In genomic region chr6:131065824-131066171, GRCh38 we compare ENCODE assay signal across 20 cellular contexts. TPM values are rescaled to one million over a fixed set of nuclear protein-coding genes. Genes with fewer than 3 reads are reported as not detected.
DNase-seq lines count a peak whose midpoint lies in the region; ATAC-seq, FAIRE-seq and TF ChIP-seq lines count a peak whose summit lies in the region.
"Had no signal": no experiment of that assay in that cellular context is flagged by ENCODE, and none has a peak within 500 bp of the region (broad histone marks: within the 10 kb centered on the region; RNA-seq: fewer than 3 reads in every experiment).

No MANE protein-coding gene starts in this region.

- DNase-seq in GM23338 (ENCODE audit: low spot score) (no peak), LoVo (ENCODE audit: low spot score) (peak; percentile 60), H1 (ENCODE audit: low read depth in 1 of 2, low spot score in 2 of 2) (no peak), renal cortical epithelial cell (ENCODE audit: low read depth) (peak; percentile 26), globus pallidus (ENCODE audit: low spot score) (no peak), amygdala (lab: John Stamatoyannopoulos, UW) (no peak), DMS 273 treated with DMSO at 0.1 percent for 48 hours (lab: John Stamatoyannopoulos, UW) (no peak)
- DNase-seq: AML-193, GF-D8, GM23248, KG1, MM.1S, NCI-H1092 treated with DMSO at 0.1 percent for 48 hours, NCI-H2081, NCI-H446 treated with DMSO at 0.1 percent for 48 hours, SIG-M5, T-helper 1 cell had no signal

- H3K27me3 ChIP-seq in GM23338 (ENCODE audit: insufficient read depth) (peaks cover 23% of the 10 kb centered on the region), H1 (replicated peaks in 1 of 4; ENCODE audit: control insufficient read depth in 3 of 4, extremely low read depth in 1 of 4, insufficient read depth in 3 of 4, low read length in 3 of 4) (no peaks in the 10 kb centered on the region)

- H4K20me1 ChIP-seq in GM23338 (replicated peaks; ENCODE audit: insufficient read depth), result no peaks in the 10 kb centered on the region
- no peaks in the 10 kb centered on the region for H4K20me1 ChIP-seq in H1 (replicated peaks in 1 of 2; ENCODE audit: control insufficient read depth in 1 of 2, insufficient read depth in 2 of 2, low read length in 2 of 2)

- peaks cover 3% of the 10 kb centered on the region; the same call in 1 of the 2 replicates for H3K79me1 ChIP-seq in H1 (ENCODE audit: low read depth, low read length)

- H3K27ac ChIP-seq in GM23338 (ENCODE audit: low read depth) (no peak overlapping the region), H1 (ENCODE audit: low read depth, low read length) (no peak overlapping the region)
- H3K27ac ChIP-seq: GM23248, RWPE1 had no signal

- 0 out of 2 replicates have a peak overlapping the region, but pooled peaks have one; percentile 14 for H2AFZ ChIP-seq in GM23338
- no peak overlapping the region for H2AFZ ChIP-seq in H1 (ENCODE audit: low read length)
- H2AFZ ChIP-seq: GM23248 had no signal

- H3K4me3 ChIP-seq in GM23338 (no peak overlapping the region), H1 (ENCODE audit: extremely low read depth in 1 of 4, insufficient read depth in 2 of 4, low read depth in 3 of 4, low read length in 4 of 4) (no peak overlapping the region)
- H3K4me3 ChIP-seq: GM23248 had no signal

- H3K18ac ChIP-seq in H1 (ENCODE audit: extremely low read depth, low read length), result no peak overlapping the region

- no peak overlapping the region for H4K8ac ChIP-seq in H1 (ENCODE audit: extremely low read depth, insufficient read depth, low read length)

- no peak overlapping the region for H3K56ac ChIP-seq in H1 (replicated peaks; ENCODE audit: insufficient read length, low read depth, low read length)

- no peak overlapping the region for H3K4me3 Mint-ChIP-seq in GM23338
- H3K4me3 Mint-ChIP-seq: CD14-positive monocyte had no signal

- H3K9me3 Mint-ChIP-seq in GM23338, result no peaks in the 10 kb centered on the region

- no peak overlapping the region for H3K4ac ChIP-seq in H1 (replicated peaks; ENCODE audit: insufficient read length, low read depth, low read length)

- H4K5ac ChIP-seq in H1 (ENCODE audit: insufficient read length, low read depth, low read length), result no peak overlapping the region

- TF ChIP-seq CTCF in GM23338 (conservative IDR thresholded peaks at IDR 0.05; ENCODE audit: low read depth in 2 of 2) (no peak), H1 (IDR thresholded peaks at IDR 0.05; ENCODE audit: control extremely low read depth in 1 of 3, insufficient read depth in 1 of 3, low read depth in 1 of 3, low read length in 3 of 3) (no peak)

- no peak for TF ChIP-seq RAD21 in H1 (IDR thresholded peaks at IDR 0.05 in 1 of 2, conservative IDR thresholded peaks at IDR 0.05 in 1 of 2; ENCODE audit: low read depth in 2 of 2, low read length in 2 of 2)

- no peak overlapping the region for H4K91ac ChIP-seq in H1 (replicated peaks; ENCODE audit: insufficient read length, low read length)

- H3K79me2 ChIP-seq in GM23338 (replicated peaks; ENCODE audit: insufficient read depth) (peaks cover 15% of the 10 kb centered on the region), H1 (ENCODE audit: control insufficient read depth in 1 of 2, insufficient read depth in 2 of 2, low read length in 2 of 2) (peaks cover 0 to 16% of the 10 kb centered on the region in 2 experiments; a peak in 2 of 4 replicates)

- no peak overlapping the region for H2BK5ac ChIP-seq in H1 (ENCODE audit: low read depth, low read length)

- peaks cover 1% of the 10 kb centered on the region for H3K27me3 Mint-ChIP-seq in GM23338 (ENCODE audit: insufficient read depth, low read depth, poor library complexity)

- peaks cover 7% of the 10 kb centered on the region for H3K23me2 ChIP-seq in H1 (ENCODE audit: low read depth, low read length)

- no peak overlapping the region for H3K9ac ChIP-seq in H1 (replicated peaks in 1 of 4; ENCODE audit: extremely low read depth in 1 of 4, low read depth in 3 of 4, low read length in 3 of 4)
- H3K9ac ChIP-seq: GM23248 had no signal

- no peaks in the 10 kb centered on the region for H3K9me3 ChIP-seq in H1 (ENCODE audit: insufficient read depth in 2 of 2, low read depth in 1 of 2, low read length in 1 of 2)

- no peaks in the 10 kb centered on the region for H3K36me3 ChIP-seq in GM23338 (ENCODE audit: insufficient read depth)
- no peaks in the 10 kb centered on the region for H3K36me3 ChIP-seq in H1 (ENCODE audit: control insufficient read depth in 2 of 4, insufficient read depth in 4 of 4, low read length in 3 of 4)

- no peak for TF ChIP-seq EP300 in H1 (IDR thresholded peaks at IDR 0.05; ENCODE audit: borderline replicate concordance in 1 of 2, low read depth in 2 of 2, low read length in 2 of 2)

- ATAC-seq in GM23338, result no peak

- H2BK20ac ChIP-seq in H1 (ENCODE audit: low read length), result no peak overlapping the region

- no peak overlapping the region for H2AK5ac ChIP-seq in H1 (ENCODE audit: low read depth, low read length)

- no peak overlapping the region for H2BK120ac ChIP-seq in H1 (replicated peaks; ENCODE audit: low read depth, low read length)

- no peak for FAIRE-seq in H1 (lab: Jason Lieb, UNC)
- FAIRE-seq: GM19239 had no signal

- peaks cover 16% of the 10 kb centered on the region for H3K4me1 Mint-ChIP-seq in GM23338

- CTCF ChIA-PET in H1 (lab: Charles Lee; ENCODE audit: partially characterized antibody), result interaction anchor here (0.9 to 1.9 kb wide), 4 partner anchors 9 to 468 kb away, joined by 3 to 6 read pairs (median 4); no protein-coding TSS in a partner anchor

- H3K36me3 Mint-ChIP-seq in GM23338 (ENCODE audit: low read depth), result no peaks in the 10 kb centered on the region; the same call in 2 of the 3 replicates
- H3K36me3 Mint-ChIP-seq: CD14-positive monocyte had no signal

- no peak overlapping the region for H3K27ac Mint-ChIP-seq in GM23338
- H3K27ac Mint-ChIP-seq: CD14-positive monocyte had no signal

- H3K14ac ChIP-seq in H1 (ENCODE audit: insufficient read length), result no peak overlapping the region

- H2BK15ac ChIP-seq in H1 (ENCODE audit: low read length), result 0 out of 2 replicates have a peak overlapping the region, but pooled peaks have one; percentile 1

- no peak overlapping the region for H2BK12ac ChIP-seq in H1 (ENCODE audit: low read depth, low read length)

- H3F3A ChIP-seq in GM23338 (replicated peaks; ENCODE audit: low read depth), result peaks cover 3% of the 10 kb centered on the region; the same call in 1 of the 2 replicates

- H3K4me1 ChIP-seq in GM23338 (ENCODE audit: insufficient read depth) (peaks cover 12% of the 10 kb centered on the region), H1 (replicated peaks in 1 of 4; ENCODE audit: control insufficient read depth in 3 of 4, insufficient read depth in 4 of 4, low read length in 3 of 4) (peaks cover 2 to 14% (median 7%) of the 10 kb centered on the region in 4 experiments; a peak in 5 of 7 replicates)

- H3K23ac ChIP-seq in H1 (ENCODE audit: insufficient read length), result no peak overlapping the region

- no peak overlapping the region for H3K4me2 ChIP-seq in GM23338
- no peak overlapping the region for H3K4me2 ChIP-seq in H1 (ENCODE audit: insufficient read depth in 1 of 2, low read depth in 2 of 2, low read length in 2 of 2)

- no peak for TF ChIP-seq POLR2A in H1 (IDR thresholded peaks at IDR 0.05; ENCODE audit: control extremely low read depth in 1 of 2, low read depth in 2 of 2, low read length in 2 of 2)

- POLR2A ChIA-PET in H1 (lab: Charles Lee; ENCODE audit: partially characterized antibody), result no interaction called here

- H3K9me2 ChIP-seq in GM23338 (ENCODE audit: insufficient read depth), result no peaks in the 10 kb centered on the region

TF ChIP-seq in GM23338, 12 proteins besides CTCF, POLR2A, EP300 and RAD21:
- TF ChIP-seq CREB1 (CRISPR knock-in tag; IDR thresholded peaks at IDR 0.05; ENCODE audit: low read depth), result no peak

TF ChIP-seq in H1, 55 proteins besides CTCF, POLR2A, EP300 and RAD21 (continues in another document):
- no peak for TF ChIP-seq FOSL1 (IDR thresholded peaks at IDR 0.05; ENCODE audit: insufficient read depth, low read depth, low read length)
- no peak for TF ChIP-seq CHD2 (IDR thresholded peaks at IDR 0.05; ENCODE audit: low read length)
- no peak for TF ChIP-seq SAP30 (IDR thresholded peaks at IDR 0.05; ENCODE audit: insufficient read depth, insufficient replicate concordance, low read length)
- TF ChIP-seq HDAC2 (IDR thresholded peaks at IDR 0.05; ENCODE audit: borderline replicate concordance in 1 of 2, low read depth in 2 of 2, low read length in 2 of 2), result no peak
- TF ChIP-seq EZH2 (IDR thresholded peaks at IDR 0.05; ENCODE audit: low read depth, low read length, severe bottlenecking), result no peak
- TF ChIP-seq SIX5 (IDR thresholded peaks at IDR 0.05; ENCODE audit: low read depth, low read length), result no peak
- TF ChIP-seq RBBP5 (IDR thresholded peaks at IDR 0.05; ENCODE audit: borderline replicate concordance, low read depth, low read length), result no peak
- TF ChIP-seq ASH2L (IDR thresholded peaks at IDR 0.05; ENCODE audit: low read length), result no peak
- TF ChIP-seq SP1 (IDR thresholded peaks at IDR 0.05; ENCODE audit: low read depth, low read length), result no peak
- no peak for TF ChIP-seq ZNF274 (IDR thresholded peaks at IDR 0.05; ENCODE audit: borderline replicate concordance, extremely low read depth, low read length)
- no peak for TF ChIP-seq CEBPB (IDR thresholded peaks at IDR 0.05; ENCODE audit: low read depth, low read length)
- TF ChIP-seq CBX5 (IDR thresholded peaks at IDR 0.05; ENCODE audit: low read depth, low read length), result no peak
- TF ChIP-seq RXRA (IDR thresholded peaks at IDR 0.05; ENCODE audit: insufficient read depth, low read depth, low read length), result no peak

RNA-seq across cellular contexts. Expression of gene EPB41L2, which starts 2.8 kb away (rescaled TPM):
- 65.9 and 91.7 TPM in 2 replicates for total RNA-seq in GM23338 (2014; rRNA removed; shearing (Covaris generic))
- polyA plus RNA-seq in GM23338 (2016; fragmentation: Nextera tagmentation; extraction: Ambion mirVana) (76.2 and 76.7 TPM in 2 replicates), H1 (2011; rRNA removed) (22.5 and 31.8 TPM in 2 replicates)
- 123 and 125 TPM in 2 replicates for total RNA-seq in H1 (2021; fragmentation: NEBNext Ultra II Directional; extraction: Animal tissue kit (Norgen Biotek cat#: 25700))
- 34.2 TPM for polyA plus RNA-seq in H1 (2011; cell fraction: cytosol; rRNA removed)
- polyA plus RNA-seq in H1 (2011; cell fraction: nucleus; rRNA removed), result 55.8 TPM
- polyA plus RNA-seq in H1 (2012, experiment 1 of 2), result 53.6 to 96.1 TPM (median 59.3 TPM) in 4 replicates
- polyA plus RNA-seq in H1 (2012, experiment 2 of 2), result 5.2 TPM
- 93.0 TPM for polyA plus RNA-seq in H1 (2013, experiment 1 of 2)
- polyA plus RNA-seq in H1 (2013, experiment 2 of 2), result 89.6 TPM
- 80.6 and 109 TPM in 2 replicates for polyA minus RNA-seq in H1 (2011; rRNA and poly(A)+ RNA removed)
- polyA minus RNA-seq in H1 (2011; cell fraction: cytosol; rRNA and poly(A)+ RNA removed), result 30.3 TPM
- polyA minus RNA-seq in H1 (2011; cell fraction: nucleus; rRNA and poly(A)+ RNA removed), result 86.1 TPM
- 52.3 and 78.7 TPM in 2 replicates for total RNA-seq in renal cortical epithelial cell

Comparison
In these comparisons a context has a peak if more than half of its experiments do, and no peak if none do; other contexts are left out.
1. DNase-seq: peak in LoVo (single experiment) and renal cortical epithelial cell (single experiment); none in GM23338 (single experiment), H1 (0 of 2), globus pallidus (single experiment), amygdala (0 of 56) and DMS 273 treated with DMSO at 0.1 percent for 48 hours (single experiment).